2 cellular contexts compared by ENCODE assay signal in genomic region chr11:63961608-63962412, GRCh38.
TF ChIP-seq lines count a peak whose summit lies in the region.

No MANE protein-coding gene starts in this region.

TF ChIP-seq in GM12891, 5 proteins besides CTCF, POLR2A, EP300 and RAD21:
- no peak for TF ChIP-seq POU2F2 (IDR thresholded peaks at IDR 0.05; ENCODE audit: low read depth, low read length)
- TF ChIP-seq SPI1 (IDR thresholded peaks at IDR 0.05; ENCODE audit: low read depth, low read length), result no peak
- no peak for TF ChIP-seq PAX5 (IDR thresholded peaks at IDR 0.05; ENCODE audit: insufficient read depth, low read length, severe bottlenecking)
- no peak for TF ChIP-seq POLR2AphosphoS5 (IDR thresholded peaks at IDR 0.05; ENCODE audit: low read depth, low read length)
- no peak for TF ChIP-seq TAF1 (IDR thresholded peaks at IDR 0.05; ENCODE audit: low read depth, low read length)
TF ChIP-seq in GM12891: peak in this region for 0.

TF ChIP-seq in K562, 482 proteins besides CTCF, POLR2A, EP300 and RAD21:
- TF ChIP-seq CSDE1 (IDR thresholded peaks at IDR 0.05) (no peak), ARID4B (CRISPR knock-in tag; IDR thresholded peaks at IDR 0.05) (peak; percentile 48; the same call in 1 of the 2 replicates), JUN (IDR thresholded peaks at IDR 0.05; ENCODE audit: borderline replicate concordance, low read depth, low read length) (no peak), JUN (CRISPR knock-in tag; IDR thresholded peaks at IDR 0.05; ENCODE audit: borderline replicate concordance) (0 out of 2 replicates have a peak, but pooled peaks have one; percentile 8), TSC22D4 (tag; IDR thresholded peaks at IDR 0.05) (no peak), NRF1 (conservative IDR thresholded peaks at IDR 0.05 in 1 of 2, IDR thresholded peaks at IDR 0.05 in 1 of 2) (no peak), STAT5B (CRISPR knock-in tag; IDR thresholded peaks at IDR 0.05) (no peak), TFAP4 (CRISPR knock-in tag; IDR thresholded peaks at IDR 0.05; ENCODE audit: borderline replicate concordance) (peak; percentile 68), SRSF3 (IDR thresholded peaks at IDR 0.05; ENCODE audit: insufficient read depth, low read length) (no peak), HES1 (IDR thresholded peaks at IDR 0.05; ENCODE audit: low read depth) (no peak), NKRF (IDR thresholded peaks at IDR 0.05; ENCODE audit: borderline replicate concordance) (no peak), CCNT2 (IDR thresholded peaks at IDR 0.05; ENCODE audit: borderline replicate concordance, extremely low read depth, insufficient read length, low read depth, low read length) (no peak), TCF15 (CRISPR knock-in tag; IDR thresholded peaks at IDR 0.05) (no peak), RFX1 (IDR thresholded peaks at IDR 0.05) (peak; percentile 33; the same call in 1 of the 2 replicates), ZNF77 (CRISPR knock-in tag; IDR thresholded peaks at IDR 0.05) (no peak), ZNF217 (CRISPR knock-in tag; IDR thresholded peaks at IDR 0.05) (no peak), KDM1A (IDR thresholded peaks at IDR 0.05) (peak in 1 of 2 experiments; percentile 40; a peak in 1 of 4 replicates), STAT6 (CRISPR knock-in tag; IDR thresholded peaks at IDR 0.05) (no peak), NR0B1 (IDR thresholded peaks at IDR 0.05; ENCODE audit: partially characterized antibody) (no peak), E2F8 (IDR thresholded peaks at IDR 0.05; ENCODE audit: low read depth, partially characterized antibody) (no peak), NR4A1 (CRISPR knock-in tag; IDR thresholded peaks at IDR 0.05) (no peak), NR4A1 (tag; IDR thresholded peaks at IDR 0.05) (no peak), PML (IDR thresholded peaks at IDR 0.05; ENCODE audit: low read length) (no peak), ZNF232 (CRISPR knock-in tag; IDR thresholded peaks at IDR 0.05) (no peak), BCOR (IDR thresholded peaks at IDR 0.05) (peak; percentile 61)
